In genomic region chr4:73410916-73411730, GRCh38 we compare ENCODE assay signal across 35 cellular contexts. TPM values are rescaled to one million over a fixed set of nuclear protein-coding genes. Genes with fewer than 3 reads are reported as not detected.
"Had no signal": no experiment of that assay in that cellular context is flagged by ENCODE, and none has a peak within 500 bp of the region (broad histone marks: within the 10 kb centered on the region; RNA-seq: fewer than 3 reads in every experiment).

No MANE protein-coding gene starts in this region.

- H3K36me3 ChIP-seq: adrenal gland, brain microvascular endothelial cell, breast epithelium had no signal

- H3K4me1 ChIP-seq: adrenal gland, breast epithelium had no signal

- ATAC-seq: activated CD8-positive, alpha-beta T cell treated with anti-CD3 and anti-CD28 coated beads for 36 hours; activated naive CD4-positive, alpha-beta T cell treated with anti-CD3 and anti-CD28 coated beads, Interleukin-2, amount 50 U/mL, for 72 hours; activated T-cell treated with anti-CD3 and anti-CD28 coated beads, Interleukin-2, amount 50 U/mL, for 4 hours; activated T-cell treated with anti-CD3 and anti-CD28 coated beads, Interleukin-2, amount 50 U/mL, for 72 hours; activated T-helper 17 cell treated with anti-CD3 and anti-CD28 coated beads, Interleukin-2, amount 50 U/mL, for 72 hours; body of pancreas had no signal

- H3K4me3 ChIP-seq: adrenal gland, body of pancreas, breast epithelium had no signal

- H3K9me3 ChIP-seq: adrenal gland, body of pancreas, breast epithelium had no signal

- H3K27ac ChIP-seq: adrenal gland, body of pancreas, brain microvascular endothelial cell, breast epithelium, VCaP had no signal

- DNase-seq: activated B cell treated with CpG ODN at 0.5 μM for 24 hours; activated CD4-positive, alpha-beta memory T cell treated with anti-CD3 and anti-CD28 coated beads for 36 hours; activated CD4-positive, alpha-beta T cell treated with anti-CD3 and anti-CD28 coated beads for 4 hours; activated CD4-positive, alpha-beta T cell treated with anti-CD3 and anti-CD28 coated beads, Interleukin-2, amount 10 ng/mL, durations not matched to agents 24 days and 14 days; activated CD4-positive, alpha-beta T cell treated with anti-CD3 and anti-CD28 coated beads, Interleukin-2, amount 50 U/mL, for 1 hour; activated CD4-positive, alpha-beta T cell treated with anti-CD3 and anti-CD28 coated beads, Interleukin-2, amount 50 U/mL, for 4 hours; activated CD4-positive, CD25-positive, alpha-beta regulatory T cell treated with anti-CD3 and anti-CD28 coated beads, Interleukin-2, amount 50 U/mL, for 72 hours; activated CD8-positive, alpha-beta memory T cell treated with anti-CD3 and anti-CD28 coated beads, Interleukin-2, amount 50 U/mL, for 4 hours; activated CD8-positive, alpha-beta T cell treated with anti-CD3 and anti-CD28 coated beads for 36 hours; activated effector memory CD4-positive, alpha-beta T cell treated with anti-CD3 and anti-CD28 coated beads, Interleukin-2, amount 50 U/mL, for 16 hours; activated gamma-delta T cell treated with Interleukin-2 at 50 U/mL for 16 hours; activated naive CD4-positive, alpha-beta T cell; activated naive CD4-positive, alpha-beta T cell treated with anti-CD3 and anti-CD28 coated beads for 36 hours; activated naive CD4-positive, alpha-beta T cell treated with anti-CD3 and anti-CD28 coated beads, Interleukin-2, amount 50 U/mL, for 16 hours; activated naive CD8-positive, alpha-beta T cell treated with anti-CD3 and anti-CD28 coated beads for 36 hours; activated T-cell treated with anti-CD3 and anti-CD28 coated beads for 4 hours; activated T-cell treated with anti-CD3 and anti-CD28 coated beads, Interleukin-2, amount 50 U/mL, for 1 hour; activated T-cell treated with anti-CD3 and anti-CD28 coated beads, Interleukin-2, amount 50 U/mL, for 4 hours; activated T-cell treated with anti-CD3 and anti-CD28 coated beads, Interleukin-2, amount 50 U/mL, for 72 hours; adrenal gland; amniotic stem cell; aorta; brain microvascular endothelial cell; central memory CD4-positive, alpha-beta T cell; T-helper 2 cell; T-helper 9 cell had no signal

- H3K27me3 ChIP-seq: adrenal gland, body of pancreas, breast epithelium had no signal

RNA-seq across cellular contexts. Expression of gene ALB, which starts 7.0 kb away (rescaled TPM):
- total RNA-seq: activated B cell treated with CpG ODN at 0.5 μM for 24 hours; activated CD4-positive, alpha-beta memory T cell treated with anti-CD3 and anti-CD28 coated beads for 36 hours; activated CD4-positive, alpha-beta T cell treated with anti-CD3 and anti-CD28 coated beads, Interleukin-2, amount 10 ng/mL, durations not matched to agents 24 days and 14 days; activated CD8-positive, alpha-beta memory T cell treated with anti-CD3 and anti-CD28 coated beads for 36 hours; activated CD8-positive, alpha-beta T cell treated with anti-CD3 and anti-CD28 coated beads for 36 hours; activated naive CD4-positive, alpha-beta T cell treated with anti-CD3 and anti-CD28 coated beads for 36 hours; activated naive CD4-positive, alpha-beta T cell treated with anti-CD3 and anti-CD28 coated beads, Interleukin-2, amount 50 U/mL, for 72 hours; activated naive CD8-positive, alpha-beta T cell treated with anti-CD3 and anti-CD28 coated beads for 36 hours; activated T-helper 1 cell treated with anti-CD3 and anti-CD28 coated beads, Interleukin-12 subunit alpha, Interleukin-12 subunit beta, Interleukin-2, Interleukin-4 antibody, amounts not matched to agents 30 ng/mL and 10 ng/mL and 1 ng/mL, durations not matched to agents 14 hours and 24 hours and 36 hours; activated T-helper 17 cell treated with anti-CD3 and anti-CD28 coated beads, Interleukin-2, amount 50 U/mL, for 72 hours; astrocyte; cardiac septum had no signal

RNA-seq across cellular contexts. Expression of gene AFP, which starts 24.9 kb away (rescaled TPM):
- total RNA-seq: activated B cell treated with CpG ODN at 0.5 μM for 24 hours; activated CD4-positive, alpha-beta memory T cell treated with anti-CD3 and anti-CD28 coated beads for 36 hours; activated CD4-positive, alpha-beta T cell treated with anti-CD3 and anti-CD28 coated beads, Interleukin-2, amount 10 ng/mL, durations not matched to agents 24 days and 14 days; activated CD8-positive, alpha-beta memory T cell treated with anti-CD3 and anti-CD28 coated beads for 36 hours; activated CD8-positive, alpha-beta T cell treated with anti-CD3 and anti-CD28 coated beads for 36 hours; activated naive CD4-positive, alpha-beta T cell treated with anti-CD3 and anti-CD28 coated beads for 36 hours; activated naive CD4-positive, alpha-beta T cell treated with anti-CD3 and anti-CD28 coated beads, Interleukin-2, amount 50 U/mL, for 72 hours; activated naive CD8-positive, alpha-beta T cell treated with anti-CD3 and anti-CD28 coated beads for 36 hours; activated T-cell treated with anti-CD3 and anti-CD28 coated beads, Interleukin-2, amount 50 U/mL, for 72 hours; activated T-helper 1 cell treated with anti-CD3 and anti-CD28 coated beads, Interleukin-12 subunit alpha, Interleukin-12 subunit beta, Interleukin-2, Interleukin-4 antibody, amounts not matched to agents 30 ng/mL and 10 ng/mL and 1 ng/mL, durations not matched to agents 14 hours and 24 hours and 36 hours; activated T-helper 17 cell treated with anti-CD3 and anti-CD28 coated beads, Interleukin-2, amount 50 U/mL, for 72 hours; body of pancreas; cardiac septum had no signal
- polyA plus RNA-seq: aorta had no signal
